8 cellular contexts compared by ENCODE assay signal in genomic region chr18:75208836-75209128, GRCh38. TPM values are rescaled to one million over a fixed set of nuclear protein-coding genes. Genes with fewer than 3 reads are reported as not detected.
DNase-seq lines count a peak whose midpoint lies in the region; ATAC-seq, FAIRE-seq and TF ChIP-seq lines count a peak whose summit lies in the region.

No MANE protein-coding gene starts in this region.

- peaks cover 33% of the 10 kb centered on the region for H3K4me1 ChIP-seq in SJSA1 (replicated peaks)
- peaks cover 17% of the 10 kb centered on the region for H3K4me1 ChIP-seq in fibroblast of lung (ENCODE audit: control insufficient read depth, extremely low read depth, insufficient read depth, low read length)
- H3K4me1 ChIP-seq in sigmoid colon, result peaks cover 0 to 63% (median 41%) of the 10 kb centered on the region in 4 donors

- no peak for TF ChIP-seq EP300 in sigmoid colon (IDR thresholded peaks at IDR 0.05)

- peak overlapping the region; percentile 87 for H3K27ac ChIP-seq in SJSA1
- H3K27ac ChIP-seq in fibroblast of lung (ENCODE audit: insufficient read depth, low read length), result peak overlapping the region; percentile 72
- peak overlapping the region; percentile 98 to 99 (median 98) for H3K27ac ChIP-seq in sigmoid colon

- H3K27me3 ChIP-seq in SJSA1 (replicated peaks) (no peaks in the 10 kb centered on the region), fibroblast of lung (ENCODE audit: control insufficient read depth, insufficient read depth, low read length) (no peaks in the 10 kb centered on the region), sigmoid colon (no peaks in the 10 kb centered on the region)

- TF ChIP-seq CTCF in fibroblast of lung (conservative IDR thresholded peaks at IDR 0.05 in 1 of 2, IDR thresholded peaks at IDR 0.05 in 1 of 2; ENCODE audit: low read depth in 1 of 2, low read length in 2 of 2) (no peak), sigmoid colon (IDR thresholded peaks at IDR 0.05) (no peak)

- peak in 1 of 2 experiments; percentile 50 for DNase-seq in SJSA1 (ENCODE audit: low read depth in 1 of 2, low spot score in 2 of 2)
- DNase-seq in fibroblast of lung (ENCODE audit: low read depth in 2 of 2), result no peak
- peak; percentile 77 for DNase-seq in sigmoid colon
- DNase-seq in urothelium cell line (ENCODE audit: low spot score), result no peak
- DNase-seq in NCI-H345 (lab: John Stamatoyannopoulos, UW), result no peak

- intact Hi-C loops in sigmoid colon (cut with DNase I), result loop anchor here (2.0 to 10.0 kb wide), 6 partner anchors 40 to 611 kb away; partner anchors contain the start of gene ZNF407

- peak overlapping the region; percentile 76 for H3K9ac ChIP-seq in fibroblast of lung (ENCODE audit: insufficient read depth, low read length)

- H3K79me2 ChIP-seq in fibroblast of lung (ENCODE audit: control insufficient read depth, insufficient read depth, low read length), result peaks cover 62% of the 10 kb centered on the region

- H4K20me1 ChIP-seq in fibroblast of lung (ENCODE audit: control insufficient read depth, extremely low read depth, insufficient read depth, low read length), result no peaks in the 10 kb centered on the region

- H3K9me3 ChIP-seq in SJSA1 (replicated peaks) (no peaks in the 10 kb centered on the region), fibroblast of lung (ENCODE audit: control insufficient read depth, insufficient read depth, low read depth, low read length) (no peaks in the 10 kb centered on the region), sigmoid colon (no peaks in the 10 kb centered on the region)

- ATAC-seq in GM18520 (IDR thresholded peaks at IDR 0.05; ENCODE audit: unreplicated experiment) (peak; percentile 9), HG02588 (IDR thresholded peaks at IDR 0.05; ENCODE audit: unreplicated experiment) (peak; percentile 12), HG02970 (IDR thresholded peaks at IDR 0.05; ENCODE audit: low FRiP score, unreplicated experiment) (no peak)

- H3K4me3 ChIP-seq in SJSA1, result peak overlapping the region; percentile 95
- peak overlapping the region; percentile 56 to 89 (median 76) for H3K4me3 ChIP-seq in fibroblast of lung (replicated peaks in 1 of 4; ENCODE audit: control extremely low read depth in 1 of 4, insufficient read depth in 1 of 4, low read depth in 3 of 4, low read length in 4 of 4)
- peak overlapping the region; percentile 72 to 100 (median 86) for H3K4me3 ChIP-seq in sigmoid colon

- WGBS in sigmoid colon, 2 donors, result 0% methylated on average over 34 of the region's 34 CpGs

- no peak overlapping the region for H3K4me2 ChIP-seq in fibroblast of lung (ENCODE audit: extremely low read depth, insufficient read depth, low read length)

- no peak for FAIRE-seq in urothelium cell line (lab: Jason Lieb, UNC)

- H2AFZ ChIP-seq in fibroblast of lung (ENCODE audit: low read length), result peak overlapping the region; percentile 36

- H3K36me3 ChIP-seq in SJSA1, result peaks cover 10% of the 10 kb centered on the region
- no peaks in the 10 kb centered on the region for H3K36me3 ChIP-seq in fibroblast of lung (ENCODE audit: control insufficient read depth, insufficient read depth, low read length)
- H3K36me3 ChIP-seq in sigmoid colon, result no peaks in the 10 kb centered on the region

- no peak for TF ChIP-seq POLR2A in sigmoid colon (IDR thresholded peaks at IDR 0.05)

RNA-seq across cellular contexts. Expression of gene PTGR3, which starts 0.2 kb away (rescaled TPM):
- 16.2 and 17.4 TPM in 2 replicates for total RNA-seq in SJSA1 (2014; rRNA removed; shearing (Covaris generic))
- total RNA-seq in fibroblast of lung, result 5.6 and 6.8 TPM in 2 replicates
- polyA plus RNA-seq in fibroblast of lung, result 18.1 and 25.1 TPM in 2 replicates
- 13.4 and 15.5 TPM in 2 replicates for polyA plus RNA-seq in fibroblast of lung (2012)
- 48.2 and 53.2 TPM in 2 replicates for polyA minus RNA-seq in fibroblast of lung (ENCODE audit: low replicate concordance)
- total RNA-seq in sigmoid colon, result 10 to 100 TPM; 24.3 to 33.8 (median 25.4) TPM
- polyA plus RNA-seq in sigmoid colon, result 10 to 100 TPM; 22.7 to 31.8 (median 29.4) TPM

RNA-seq across cellular contexts. Expression of gene TSHZ1, which starts 1.8 kb away (rescaled TPM):
- total RNA-seq in SJSA1 (2014; rRNA removed; shearing (Covaris generic)), result 8.1 and 12.4 TPM in 2 replicates
- 3.9 and 4.3 TPM in 2 replicates for total RNA-seq in fibroblast of lung
- 3.1 and 4.3 TPM in 2 replicates for polyA plus RNA-seq in fibroblast of lung
- polyA plus RNA-seq in fibroblast of lung (2012), result 5.8 and 9.9 TPM in 2 replicates
- 8.0 and 9.0 TPM in 2 replicates for polyA minus RNA-seq in fibroblast of lung (ENCODE audit: low replicate concordance)
- total RNA-seq in sigmoid colon, result 10 to 100 TPM; 23.0 to 29.4 (median 27.9) TPM
- 1 to 10 TPM; 7.8 to 9.8 (median 8.8) TPM for polyA plus RNA-seq in sigmoid colon
